In genomic region chr12:32450768-32451167, GRCh38 we compare ENCODE assay signal across 20 cellular contexts. TPM values are rescaled to one million over a fixed set of nuclear protein-coding genes. Genes with fewer than 3 reads are reported as not detected.
A peak's percentile ranks its signal among the peaks of the same experiment; 100 is the strongest.
DNase-seq lines count a peak whose midpoint lies in the region; ATAC-seq, FAIRE-seq and TF ChIP-seq lines count a peak whose summit lies in the region.
"Had no signal": no experiment of that assay in that cellular context is flagged by ENCODE, and none has a peak within 500 bp of the region (broad histone marks: within the 10 kb centered on the region; RNA-seq: fewer than 3 reads in every experiment).

No MANE protein-coding gene starts in this region.

- H3K4me1 Mint-ChIP-seq in Caco-2 (ENCODE audit: low read depth, unreplicated experiment), result peaks cover 68% of the 10 kb centered on the region
- peaks cover 64% of the 10 kb centered on the region for H3K4me1 Mint-ChIP-seq in mesothelial cell of epicardium
- H3K4me1 Mint-ChIP-seq: activated naive CD4-positive, alpha-beta T cell treated with anti-CD3 and anti-CD28 coated beads, Interleukin-2, amount 10 ng/mL, durations not matched to agents 7 days and 5 days had no signal

- H3K9ac ChIP-seq in endothelial cell of umbilical vein (replicated peaks; ENCODE audit: extremely low read depth, insufficient read depth, low read length) (peak overlapping the region; percentile 5), Karpas-422 (ENCODE audit: low read length) (no peak overlapping the region)
- H3K9ac ChIP-seq: parathyroid adenoma had no signal

- in situ Hi-C loops in G401 (cut with HindIII; ENCODE audit: low sequenced_read_pairs), result no loop called here

- H3K9me2 ChIP-seq in Karpas-422 (replicated peaks; ENCODE audit: insufficient read depth, low read length), result no peaks in the 10 kb centered on the region

- POLR2A ChIA-PET in Caco-2 (lab: Charles Lee), result no interaction called here
- POLR2A ChIA-PET in endothelial cell of umbilical vein (lab: Charles Lee), result no interaction called here

- no peak for FAIRE-seq in endothelial cell of umbilical vein (lab: Jason Lieb, UNC)
- FAIRE-seq: HTR-8/SVneo, urothelium cell line had no signal

- H3K27ac Mint-ChIP-seq in Caco-2 (ENCODE audit: unreplicated experiment), result peak overlapping the region; percentile 50
- peak overlapping the region; percentile 31 for H3K27ac Mint-ChIP-seq in mesothelial cell of epicardium
- H3K27ac Mint-ChIP-seq: activated B cell treated with CpG ODN at 0.5 μM for 24 hours; activated CD8-positive, alpha-beta T cell treated with anti-CD3 and anti-CD28 coated beads for 36 hours; activated naive CD4-positive, alpha-beta T cell treated with anti-CD3 and anti-CD28 coated beads, Interleukin-2, amount 10 ng/mL, durations not matched to agents 7 days and 5 days; activated T-cell treated with anti-CD3 and anti-CD28 coated beads, Interleukin-2, amount 50 U/mL, for 24 hours had no signal

- H3K4me2 ChIP-seq in endothelial cell of umbilical vein (ENCODE audit: insufficient read depth, low read length) (no peak overlapping the region), Karpas-422 (ENCODE audit: low read depth, low read length, poor library complexity, severe bottlenecking) (no peak overlapping the region)

- no peaks in the 10 kb centered on the region for H3K9me3 ChIP-seq in Caco-2
- no peaks in the 10 kb centered on the region for H3K9me3 ChIP-seq in endothelial cell of umbilical vein (replicated peaks; ENCODE audit: control insufficient read depth, insufficient read depth, low read length)
- H3K9me3 ChIP-seq in Karpas-422 (ENCODE audit: low read length), result no peaks in the 10 kb centered on the region

- CTCF ChIA-PET in Caco-2 (lab: Charles Lee), result no interaction called here
- CTCF ChIA-PET in endothelial cell of umbilical vein (lab: Charles Lee), result interaction anchor here (0.8 to 1.5 kb wide), 2 partner anchors 11 to 206 kb away, joined by 3 to 6 read pairs; no protein-coding TSS in a partner anchor

- TF ChIP-seq CTCF in Caco-2 (IDR thresholded peaks at IDR 0.05; ENCODE audit: insufficient read depth in 1 of 2, low read depth in 1 of 2, low read length in 1 of 2, severe bottlenecking in 1 of 2, unreplicated experiment in 1 of 2) (no peak), endothelial cell of umbilical vein (IDR thresholded peaks at IDR 0.05; ENCODE audit: extremely low read depth in 1 of 2, insufficient read depth in 1 of 2, low read depth in 1 of 2, low read length in 2 of 2) (no peak), mesothelial cell of epicardium (IDR thresholded peaks at IDR 0.05; ENCODE audit: unreplicated experiment) (no peak)

- H3K4me1 ChIP-seq in Caco-2 (peaks cover 73% of the 10 kb centered on the region), endothelial cell of umbilical vein (ENCODE audit: control insufficient read depth, extremely low read depth, insufficient read depth, low read length) (peaks cover 72% of the 10 kb centered on the region), Karpas-422 (ENCODE audit: low read length) (peaks cover under 1% of the 10 kb centered on the region; the same call in 1 of the 2 replicates)

- no peak for TF ChIP-seq POLR2A in endothelial cell of umbilical vein (IDR thresholded peaks at IDR 0.05; ENCODE audit: low read depth, low read length)

- intact Hi-C loops in Caco-2 (cut with micrococcal nuclease; ENCODE audit: unreplicated experiment), result loop anchor here (10.0 kb wide), 1 partner anchor 304 kb away; the partner anchor contains the start of gene YARS2
- intact Hi-C loops in endothelial cell of umbilical vein (cut with micrococcal nuclease), result loop anchor here (10.0 kb wide), 1 partner anchor 796 kb away; the partner anchor contains the start of gene ETFBKMT

- BruUV-seq in Caco-2 (replicated peaks; lab: Mats Ljungman, UMichigan) (no TSS peak), endothelial cell of umbilical vein (replicated peaks; lab: Mats Ljungman, UMichigan) (no TSS peak)

- no peaks in the 10 kb centered on the region for H4K20me1 ChIP-seq in endothelial cell of umbilical vein (replicated peaks; ENCODE audit: control insufficient read depth, extremely low read depth, insufficient read depth, low read length)
- H4K20me1 ChIP-seq in Karpas-422 (ENCODE audit: insufficient read depth, low read depth, low read length), result no peaks in the 10 kb centered on the region

- dilution Hi-C loops in endothelial cell of umbilical vein (cut with MboI; ENCODE audit: extremely low pct_ligation_motif_present, low sequenced_read_pairs), result no loop called here

- H3K27me3 Mint-ChIP-seq in Caco-2 (ENCODE audit: insufficient read depth, unreplicated experiment) (no peaks in the 10 kb centered on the region), mesothelial cell of epicardium (ENCODE audit: low read depth) (no peaks in the 10 kb centered on the region)
- H3K27me3 Mint-ChIP-seq: activated B cell treated with CpG ODN at 0.5 μM for 24 hours; activated CD8-positive, alpha-beta T cell treated with anti-CD3 and anti-CD28 coated beads for 36 hours; naive B cell had no signal

- H3K27me3 ChIP-seq in Caco-2 (replicated peaks; ENCODE audit: control insufficient read depth, insufficient read depth, low read length) (no peaks in the 10 kb centered on the region), endothelial cell of umbilical vein (ENCODE audit: control insufficient read depth in 2 of 2, insufficient read depth in 2 of 2, low read length in 2 of 2) (no peaks in the 10 kb centered on the region), Karpas-422 (ENCODE audit: low read length) (no peaks in the 10 kb centered on the region)

- H3K79me2 ChIP-seq in endothelial cell of umbilical vein (ENCODE audit: control insufficient read depth, insufficient read depth, low read length) (peaks cover 12% of the 10 kb centered on the region), Karpas-422 (ENCODE audit: low read length) (no peaks in the 10 kb centered on the region)

- H3K36me3 ChIP-seq in Caco-2 (ENCODE audit: control insufficient read depth, insufficient read depth, low read length), result no peaks in the 10 kb centered on the region
- H3K36me3 ChIP-seq in endothelial cell of umbilical vein (ENCODE audit: control insufficient read depth in 2 of 2, extremely low read depth in 1 of 2, insufficient read depth in 2 of 2, low read length in 2 of 2), result no peaks in the 10 kb centered on the region
- no peaks in the 10 kb centered on the region for H3K36me3 ChIP-seq in Karpas-422 (ENCODE audit: insufficient read depth, low read length)

- H2AFZ ChIP-seq in endothelial cell of umbilical vein (ENCODE audit: low read depth, low read length), result peak overlapping the region; percentile 15
- no peak overlapping the region for H2AFZ ChIP-seq in Karpas-422 (ENCODE audit: low read length)
- H2AFZ ChIP-seq: parathyroid adenoma had no signal

- no peaks in the 10 kb centered on the region for H3K9me1 ChIP-seq in endothelial cell of umbilical vein (replicated peaks; ENCODE audit: control insufficient read depth, extremely low read depth, insufficient read depth, low read length)

- H3K27ac ChIP-seq in endothelial cell of umbilical vein (ENCODE audit: insufficient read depth, low read depth, low read length) (peak overlapping the region; percentile 26), Karpas-422 (ENCODE audit: low read length) (no peak overlapping the region)
- H3K27ac ChIP-seq: parathyroid adenoma had no signal

- no peak overlapping the region for H3K4me3 ChIP-seq in Caco-2 (ENCODE audit: low read depth, low read length)
- no peak overlapping the region for H3K4me3 ChIP-seq in endothelial cell of umbilical vein (replicated peaks in 1 of 3; ENCODE audit: insufficient read depth in 1 of 3, low read depth in 1 of 3, low read length in 3 of 3)
- H3K4me3 ChIP-seq in Karpas-422 (ENCODE audit: low read length), result no peak overlapping the region
- H3K4me3 ChIP-seq: lung had no signal

- no peak for ATAC-seq in GM18519 (IDR thresholded peaks at IDR 0.05; ENCODE audit: low FRiP score, unreplicated experiment)
- ATAC-seq: activated CD8-positive, alpha-beta T cell treated with anti-CD3 and anti-CD28 coated beads for 36 hours had no signal

- H3K36me3 Mint-ChIP-seq in Caco-2 (ENCODE audit: insufficient read depth, unreplicated experiment) (peaks cover 19% of the 10 kb centered on the region), mesothelial cell of epicardium (no peaks in the 10 kb centered on the region)
- H3K36me3 Mint-ChIP-seq: activated naive CD4-positive, alpha-beta T cell treated with anti-CD3 and anti-CD28 coated beads, Interleukin-2, amount 10 ng/mL, durations not matched to agents 7 days and 5 days; naive B cell had no signal

- DNase-seq in Caco-2 (no peak), NCI-H69 (lab: John Stamatoyannopoulos, UW) (peak; percentile 69), endothelial cell of umbilical vein (ENCODE audit: low read depth, low spot score) (peak; percentile 32), mesothelial cell of epicardium (ENCODE audit: low spot score in 2 of 2, unreplicated experiment in 2 of 2) (no peak), G401 (ENCODE audit: low spot score) (no peak), Karpas-422 (no peak), NCI-H446 treated with DMSO at 0.1 percent for 48 hours (lab: John Stamatoyannopoulos, UW) (no peak)
- DNase-seq: activated B cell treated with CpG ODN at 0.5 μM for 24 hours; activated CD8-positive, alpha-beta T cell treated with anti-CD3 and anti-CD28 coated beads for 36 hours; activated naive CD4-positive, alpha-beta T cell treated with anti-CD3 and anti-CD28 coated beads, Interleukin-2, amount 10 ng/mL, durations not matched to agents 7 days and 5 days; activated T-cell treated with anti-CD3 and anti-CD28 coated beads, Interleukin-2, amount 50 U/mL, for 24 hours; naive B cell; NCI-H1930; stimulated activated CD4-positive, alpha-beta T cell treated with anti-CD3 and anti-CD28 coated beads, Interleukin-4, amount 100 ng/mL, for 1 hour; T-helper 1 cell had no signal

- H3K4me3 Mint-ChIP-seq in Caco-2 (ENCODE audit: unreplicated experiment), result no peak overlapping the region
- H3K4me3 Mint-ChIP-seq in mesothelial cell of epicardium, result no peak overlapping the region
- H3K4me3 Mint-ChIP-seq: activated B cell treated with CpG ODN at 0.5 μM for 24 hours; activated CD8-positive, alpha-beta T cell treated with anti-CD3 and anti-CD28 coated beads for 36 hours; activated naive CD4-positive, alpha-beta T cell treated with anti-CD3 and anti-CD28 coated beads, Interleukin-2, amount 10 ng/mL, durations not matched to agents 7 days and 5 days; activated T-cell treated with anti-CD3 and anti-CD28 coated beads, Interleukin-2, amount 50 U/mL, for 24 hours; naive B cell had no signal

- H3K9me3 Mint-ChIP-seq in Caco-2 (ENCODE audit: unreplicated experiment) (no peaks in the 10 kb centered on the region), mesothelial cell of epicardium (no peaks in the 10 kb centered on the region)
- H3K9me3 Mint-ChIP-seq: activated B cell treated with CpG ODN at 0.5 μM for 24 hours; activated CD8-positive, alpha-beta T cell treated with anti-CD3 and anti-CD28 coated beads for 36 hours; activated naive CD4-positive, alpha-beta T cell treated with anti-CD3 and anti-CD28 coated beads, Interleukin-2, amount 10 ng/mL, durations not matched to agents 7 days and 5 days; activated T-cell treated with anti-CD3 and anti-CD28 coated beads, Interleukin-2, amount 50 U/mL, for 24 hours; naive B cell had no signal

RNA-seq across cellular contexts. Expression of gene FGD4, which starts 51.4 kb away (rescaled TPM):
- 31.6 and 34.3 TPM in 2 replicates for total RNA-seq in Caco-2 (2022)
- 44.7 and 44.8 TPM in 2 replicates for total RNA-seq in endothelial cell of umbilical vein
- polyA plus RNA-seq in endothelial cell of umbilical vein, result 5.7 and 6.6 TPM in 2 replicates
- polyA plus RNA-seq in endothelial cell of umbilical vein (2011; cell fraction: cytosol; rRNA removed), result 6.8 and 7.3 TPM in 2 replicates
- polyA plus RNA-seq in endothelial cell of umbilical vein (2011; cell fraction: nucleus; rRNA removed), result 27.6 and 37.7 TPM in 2 replicates
- polyA plus RNA-seq in endothelial cell of umbilical vein (2012), result 13.6 and 17.5 TPM in 2 replicates
- polyA minus RNA-seq in endothelial cell of umbilical vein, result 35.4 and 41.0 TPM in 2 replicates
- 8.9 TPM for polyA minus RNA-seq in endothelial cell of umbilical vein (2011; cell fraction: cytosol; rRNA and poly(A)+ RNA removed)
- 79.0 and 91.1 TPM in 2 replicates for polyA minus RNA-seq in endothelial cell of umbilical vein (2011; cell fraction: nucleus; rRNA and poly(A)+ RNA removed)
- 12.6 to 13.5 TPM (median 13.4 TPM) in 3 replicates for total RNA-seq in mesothelial cell of epicardium
- 0.61 and 1.9 TPM in 2 replicates for total RNA-seq in G401 (2014; rRNA removed; shearing (Covaris generic))
- 0.11 TPM in 1 of 2 replicates, not detected in the other for total RNA-seq in Karpas-422 (2014; rRNA removed; shearing (Covaris generic); ENCODE audit: low replicate concordance)

Comparison
In these comparisons a context has a peak if more than half of its experiments do, and no peak if none do; other contexts are left out.
1. DNase-seq: peak in NCI-H69 (single experiment) and endothelial cell of umbilical vein (single experiment); none in Caco-2 (0 of 2), mesothelial cell of epicardium (0 of 2), G401 (single experiment), Karpas-422 (single experiment) and NCI-H446 treated with DMSO at 0.1 percent for 48 hours (single experiment).